Comparison of ENCODE assay signal across 10 cellular contexts in the genomic region with DNA sequence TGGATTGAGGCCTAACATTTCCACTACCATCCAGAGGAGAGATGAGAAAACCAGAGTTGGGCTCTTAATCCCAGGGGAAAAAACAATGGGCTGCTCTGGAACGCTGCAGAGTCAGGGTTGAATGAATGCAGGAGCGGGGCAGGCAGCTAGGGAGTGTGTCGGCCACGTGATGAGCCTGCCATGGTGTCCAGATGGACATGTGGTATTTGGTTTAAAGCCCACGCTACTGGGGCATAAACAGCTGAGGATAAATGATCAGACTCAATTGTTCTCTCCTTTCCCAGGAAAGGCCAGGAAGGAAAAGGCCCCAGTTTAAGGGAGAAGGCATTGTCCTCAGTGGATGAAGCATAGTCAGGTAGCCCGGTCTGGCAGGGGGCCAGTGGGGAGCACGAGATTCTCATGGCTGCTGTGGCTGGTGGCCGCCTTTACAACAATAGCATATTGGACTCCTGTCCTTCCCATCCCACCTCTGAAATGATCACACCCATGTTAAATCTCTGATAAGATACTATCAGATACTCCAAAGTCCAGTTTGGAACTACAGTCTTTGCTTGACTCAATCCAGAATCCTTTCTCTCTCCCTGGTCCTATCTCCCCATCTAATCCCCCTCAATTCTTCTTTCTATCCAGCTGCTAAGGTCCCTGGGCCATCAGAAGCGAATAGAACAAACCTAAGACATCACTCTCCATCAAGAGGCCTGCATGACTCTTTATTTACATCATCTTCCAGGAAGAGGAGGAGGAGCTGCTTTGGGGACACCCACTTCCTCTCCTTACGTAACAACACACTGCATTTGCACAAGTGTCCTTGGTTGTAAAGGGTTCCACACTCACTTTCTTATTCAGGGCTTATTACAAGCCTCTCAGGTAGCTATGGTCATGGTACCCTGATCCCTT. TPM values are rescaled to one million over a fixed set of nuclear protein-coding genes. Genes with fewer than 3 reads are reported as not detected.
DNase-seq lines count a peak whose midpoint lies in the region; ATAC-seq and TF ChIP-seq lines count a peak whose summit lies in the region.
"Had no signal": no experiment of that assay in that cellular context is flagged by ENCODE, and none has a peak within 500 bp of the region (broad histone marks: within the 10 kb centered on the region; RNA-seq: fewer than 3 reads in every experiment).

No MANE protein-coding gene starts in this region.

- peak overlapping the region; percentile 17 for H3K27ac Mint-ChIP-seq in Calu3 (ENCODE audit: unreplicated experiment)
- peak overlapping the region; percentile 76 to 91 for H3K27ac Mint-ChIP-seq in natural killer cell treated with Interleukin-12 subunit alpha and Interleukin-12 subunit beta and Interleukin-15 and Interleukin-18, amount 100 ng/mL, for 72 hours
- no peak overlapping the region for H3K27ac Mint-ChIP-seq in stimulated activated memory B cell treated with anti-CD40 and anti-IgM and Interleukin-4, amounts not matched to agents 10 μg/mL and 1 μg/mL and 100 μg/mL, for 72 hours

- TF ChIP-seq CTCF in Calu3 (IDR thresholded peaks at IDR 0.05; ENCODE audit: unreplicated experiment) (no peak), NB4 (IDR thresholded peaks at IDR 0.05; ENCODE audit: low read depth, low read length) (no peak)

- peak; percentile 86 to 87 for ATAC-seq in natural killer cell treated with Interleukin-12 subunit alpha and Interleukin-12 subunit beta and Interleukin-15 and Interleukin-18, amount 100 ng/mL, for 72 hours
- no peak for ATAC-seq in stimulated activated memory B cell treated with anti-CD40 and anti-IgM and Interleukin-4, amounts not matched to agents 10 μg/mL and 1 μg/mL and 100 μg/mL, for 72 hours
- no peak for ATAC-seq in HG02970 (IDR thresholded peaks at IDR 0.05; ENCODE audit: low FRiP score, unreplicated experiment)

- DNase-seq in Calu3 (no peak), NB4 (ENCODE audit: low read depth) (peak; percentile 81), cerebellar cortex (ENCODE audit: low spot score) (peak; percentile 63), middle frontal gyrus (ENCODE audit: extremely low spot score, low spot score) (no peak)
- peak; percentile 79 for DNase-seq in natural killer cell treated with Interleukin-12 subunit alpha and Interleukin-12 subunit beta and Interleukin-15 and Interleukin-18, amount 100 ng/mL, for 72 hours (ENCODE audit: low spot score)
- no peak for DNase-seq in effector CD4-positive, alpha-beta T cell
- DNase-seq: NCI-H524 treated with DMSO at 0.1 percent for 48 hours had no signal

- H3K4me1 Mint-ChIP-seq in Calu3 (ENCODE audit: low read depth, unreplicated experiment): peaks cover 39% of the 10 kb centered on the region
- peaks cover 23 to 24% of the 10 kb centered on the region in 2 donors for H3K4me1 Mint-ChIP-seq in natural killer cell treated with Interleukin-12 subunit alpha and Interleukin-12 subunit beta and Interleukin-15 and Interleukin-18, amount 100 ng/mL, for 72 hours (ENCODE audit: low read depth in 2 of 2)
- H3K4me1 Mint-ChIP-seq in stimulated activated memory B cell treated with anti-CD40 and anti-IgM and Interleukin-4, amounts not matched to agents 10 μg/mL and 1 μg/mL and 100 μg/mL, for 72 hours: peaks cover 23% of the 10 kb centered on the region

- TF ChIP-seq POLR2A in NB4 (IDR thresholded peaks at IDR 0.05; ENCODE audit: extremely low read depth, insufficient read length): no peak

- H3K4me3 ChIP-seq in NB4 (ENCODE audit: low read depth, low read length): no peak overlapping the region
- H3K4me3 ChIP-seq: cardiac muscle cell had no signal

- peaks cover 6% of the 10 kb centered on the region for H3K36me3 Mint-ChIP-seq in Calu3 (ENCODE audit: insufficient read depth, unreplicated experiment)
- no peaks in the 10 kb centered on the region for H3K36me3 Mint-ChIP-seq in natural killer cell treated with Interleukin-12 subunit alpha and Interleukin-12 subunit beta and Interleukin-15 and Interleukin-18, amount 100 ng/mL, for 72 hours
- H3K36me3 Mint-ChIP-seq in stimulated activated memory B cell treated with anti-CD40 and anti-IgM and Interleukin-4, amounts not matched to agents 10 μg/mL and 1 μg/mL and 100 μg/mL, for 72 hours: no peaks in the 10 kb centered on the region

- CTCF ChIA-PET in Calu3 (lab: Charles Lee): interaction anchor here (0.6 kb wide), 1 partner anchor 1495 kb away, joined by 5 read pairs; no protein-coding TSS in a partner anchor

- no TSS peak for BruUV-seq in Calu3 (replicated peaks; lab: Mats Ljungman, UMichigan)

- intact Hi-C loops in Calu3 (cut with micrococcal nuclease; ENCODE audit: unreplicated experiment): no loop called here

- H3K4me3 Mint-ChIP-seq in Calu3 (ENCODE audit: low read depth, unreplicated experiment): no peak overlapping the region
- peak overlapping the region; percentile 68 for H3K4me3 Mint-ChIP-seq in natural killer cell treated with Interleukin-12 subunit alpha and Interleukin-12 subunit beta and Interleukin-15 and Interleukin-18, amount 100 ng/mL, for 72 hours
- H3K4me3 Mint-ChIP-seq in stimulated activated memory B cell treated with anti-CD40 and anti-IgM and Interleukin-4, amounts not matched to agents 10 μg/mL and 1 μg/mL and 100 μg/mL, for 72 hours: no peak overlapping the region

- no peaks in the 10 kb centered on the region for H3K9me3 Mint-ChIP-seq in Calu3 (ENCODE audit: low read depth, unreplicated experiment)
- no peaks in the 10 kb centered on the region for H3K9me3 Mint-ChIP-seq in natural killer cell treated with Interleukin-12 subunit alpha and Interleukin-12 subunit beta and Interleukin-15 and Interleukin-18, amount 100 ng/mL, for 72 hours
- H3K9me3 Mint-ChIP-seq in stimulated activated memory B cell treated with anti-CD40 and anti-IgM and Interleukin-4, amounts not matched to agents 10 μg/mL and 1 μg/mL and 100 μg/mL, for 72 hours: no peaks in the 10 kb centered on the region

- no peaks in the 10 kb centered on the region for H3K27me3 Mint-ChIP-seq in Calu3 (ENCODE audit: unreplicated experiment)
- no peaks in the 10 kb centered on the region for H3K27me3 Mint-ChIP-seq in natural killer cell treated with Interleukin-12 subunit alpha and Interleukin-12 subunit beta and Interleukin-15 and Interleukin-18, amount 100 ng/mL, for 72 hours
- no peaks in the 10 kb centered on the region for H3K27me3 Mint-ChIP-seq in stimulated activated memory B cell treated with anti-CD40 and anti-IgM and Interleukin-4, amounts not matched to agents 10 μg/mL and 1 μg/mL and 100 μg/mL, for 72 hours

RNA-seq across cellular contexts. Expression of a gene that starts 20.4 kb away (rescaled TPM):
- total RNA-seq in Calu3 (2022): 0.78 and 1.1 TPM in 2 replicates
- total RNA-seq in natural killer cell treated with Interleukin-12 subunit alpha and Interleukin-12 subunit beta and Interleukin-15 and Interleukin-18, amount 100 ng/mL, for 72 hours: not detected

Comparison
In these comparisons a context has a peak if more than half of its experiments do, and no peak if none do; other contexts are left out.
1. DNase-seq: peak in NB4 (single experiment), cerebellar cortex (single experiment) and natural killer cell treated with Interleukin-12 subunit alpha and Interleukin-12 subunit beta and Interleukin-15 and Interleukin-18, amount 100 ng/mL, for 72 hours (single experiment); none in Calu3 (single experiment), middle frontal gyrus (single experiment) and effector CD4-positive, alpha-beta T cell (single experiment).
2. ATAC-seq: peak in natural killer cell treated with Interleukin-12 subunit alpha and Interleukin-12 subunit beta and Interleukin-15 and Interleukin-18, amount 100 ng/mL, for 72 hours (2 of 2); none in stimulated activated memory B cell treated with anti-CD40 and anti-IgM and Interleukin-4, amounts not matched to agents 10 μg/mL and 1 μg/mL and 100 μg/mL, for 72 hours (single experiment) and HG02970 (single experiment).